1 cellular context compared by ENCODE assay signal in the genomic region with DNA sequence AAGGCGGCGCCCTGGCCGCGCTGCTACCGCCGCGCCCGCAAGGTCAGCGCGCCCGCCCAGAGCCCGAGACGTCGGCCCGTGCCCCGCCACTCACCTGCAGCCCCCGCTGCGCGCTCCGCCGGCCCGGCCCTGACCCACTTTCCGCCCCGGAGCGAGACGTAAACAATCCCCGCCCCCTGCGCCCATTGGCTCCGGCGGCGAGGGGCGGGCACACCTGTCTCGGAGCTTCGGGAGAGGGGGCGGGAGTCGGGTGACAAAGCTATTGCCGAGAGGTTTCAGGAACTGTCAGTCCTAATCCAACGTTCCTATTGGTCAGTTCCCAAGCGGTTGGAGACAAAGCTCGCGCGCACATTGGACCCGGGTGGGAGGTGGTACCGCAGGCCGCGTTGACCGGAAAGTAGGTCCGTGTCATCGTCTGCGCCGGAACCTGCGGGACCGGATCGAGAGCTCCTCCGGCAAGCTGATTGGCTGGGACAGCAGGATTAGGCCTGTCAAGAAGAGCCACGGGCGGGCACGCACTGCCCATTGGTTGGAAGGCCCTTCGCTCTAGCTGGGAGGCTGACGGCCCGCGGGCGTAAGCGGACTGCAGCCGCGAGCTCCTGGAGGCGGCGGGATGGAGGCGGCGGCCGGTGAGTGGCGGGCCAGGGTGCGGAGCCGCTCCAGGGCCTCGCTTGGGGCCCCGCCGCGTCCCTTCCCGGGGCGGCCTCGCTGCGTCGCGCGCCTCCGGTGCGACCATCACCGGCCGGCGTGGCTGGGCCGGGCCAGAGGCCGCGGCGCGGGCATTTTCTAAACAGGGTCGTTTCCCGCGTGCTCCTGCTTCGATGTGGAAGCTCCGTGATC.
TF ChIP-seq lines count a peak whose summit lies in the region.

A gene with protein sequence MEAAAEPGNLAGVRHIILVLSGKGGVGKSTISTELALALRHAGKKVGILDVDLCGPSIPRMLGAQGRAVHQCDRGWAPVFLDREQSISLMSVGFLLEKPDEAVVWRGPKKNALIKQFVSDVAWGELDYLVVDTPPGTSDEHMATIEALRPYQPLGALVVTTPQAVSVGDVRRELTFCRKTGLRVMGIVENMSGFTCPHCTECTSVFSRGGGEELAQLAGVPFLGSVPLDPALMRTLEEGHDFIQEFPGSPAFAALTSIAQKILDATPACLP (plus strand): TSS at position 553 of the 840 bp plus-strand sequence. CDS start 61 bp downstream, at position 614.
A gene (minus strand): TSS at position 164 of the 840 bp plus-strand sequence. CDS start 1,088 bp downstream, outside the sequence.

TF ChIP-seq in K562, 482 proteins besides CTCF, POLR2A, EP300 and RAD21 (continued from another document and continues in another):
- no peak for TF ChIP-seq ESRRB (CRISPR knock-in tag; IDR thresholded peaks at IDR 0.05; ENCODE audit: borderline replicate concordance)
- peak in 1 of 2 experiments; percentile 6; a peak in 1 of 4 replicates for TF ChIP-seq SRF (CRISPR knock-in tag; IDR thresholded peaks at IDR 0.05)
- TF ChIP-seq GTF2A2 (tag; IDR thresholded peaks at IDR 0.05): no peak
- TF ChIP-seq ZNF316 (IDR thresholded peaks at IDR 0.05): no peak
- TF ChIP-seq HMG20A (CRISPR knock-in tag; conservative IDR thresholded peaks at IDR 0.05): no peak
- TF ChIP-seq RNF2 (IDR thresholded peaks at IDR 0.05): no peak
- peak; percentile 51; the same call in 1 of the 2 replicates for TF ChIP-seq SAFB (IDR thresholded peaks at IDR 0.05; ENCODE audit: borderline replicate concordance, low read depth, low read length)
- no peak for TF ChIP-seq KAT7 (CRISPR knock-in tag; IDR thresholded peaks at IDR 0.05; ENCODE audit: borderline replicate concordance)
- TF ChIP-seq ZNF586 (CRISPR knock-in tag; conservative IDR thresholded peaks at IDR 0.05): no peak
- no peak for TF ChIP-seq DNMT1 (IDR thresholded peaks at IDR 0.05)
- TF ChIP-seq, protein P1, sequence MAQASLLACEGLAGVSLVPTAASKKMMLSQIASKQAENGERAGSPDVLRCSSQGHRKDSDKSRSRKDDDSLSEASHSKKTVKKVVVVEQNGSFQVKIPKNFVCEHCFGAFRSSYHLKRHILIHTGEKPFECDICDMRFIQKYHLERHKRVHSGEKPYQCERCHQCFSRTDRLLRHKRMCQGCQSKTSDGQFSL (CRISPR knock-in tag; IDR thresholded peaks at IDR 0.05): no peak
- TF ChIP-seq, protein P1 (tag; IDR thresholded peaks at IDR 0.05): no peak
- peak; percentile 53 for TF ChIP-seq TBP (optimal IDR thresholded peaks at IDR 0.05; ENCODE audit: low read depth, low read length)
- no peak for TF ChIP-seq ZNF133 (CRISPR knock-in tag; IDR thresholded peaks at IDR 0.05)
- no peak for TF ChIP-seq NR3C1 (CRISPR knock-in tag; IDR thresholded peaks at IDR 0.05)
- TF ChIP-seq POU5F1 (IDR thresholded peaks at IDR 0.05; ENCODE audit: borderline replicate concordance, low read depth, low read length, partially characterized antibody): no peak
- TF ChIP-seq SMARCB1 (IDR thresholded peaks at IDR 0.05; ENCODE audit: insufficient read length, low read depth): no peak
- TF ChIP-seq EP400 (IDR thresholded peaks at IDR 0.05): peak; percentile 93
- TF ChIP-seq, protein P2, sequence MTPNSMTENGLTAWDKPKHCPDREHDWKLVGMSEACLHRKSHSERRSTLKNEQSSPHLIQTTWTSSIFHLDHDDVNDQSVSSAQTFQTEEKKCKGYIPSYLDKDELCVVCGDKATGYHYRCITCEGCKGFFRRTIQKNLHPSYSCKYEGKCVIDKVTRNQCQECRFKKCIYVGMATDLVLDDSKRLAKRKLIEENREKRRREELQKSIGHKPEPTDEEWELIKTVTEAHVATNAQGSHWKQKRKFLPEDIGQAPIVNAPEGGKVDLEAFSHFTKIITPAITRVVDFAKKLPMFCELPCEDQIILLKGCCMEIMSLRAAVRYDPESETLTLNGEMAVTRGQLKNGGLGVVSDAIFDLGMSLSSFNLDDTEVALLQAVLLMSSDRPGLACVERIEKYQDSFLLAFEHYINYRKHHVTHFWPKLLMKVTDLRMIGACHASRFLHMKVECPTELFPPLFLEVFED (CRISPR knock-in tag; conservative IDR thresholded peaks at IDR 0.05): no peak
- TF ChIP-seq, protein P3, sequence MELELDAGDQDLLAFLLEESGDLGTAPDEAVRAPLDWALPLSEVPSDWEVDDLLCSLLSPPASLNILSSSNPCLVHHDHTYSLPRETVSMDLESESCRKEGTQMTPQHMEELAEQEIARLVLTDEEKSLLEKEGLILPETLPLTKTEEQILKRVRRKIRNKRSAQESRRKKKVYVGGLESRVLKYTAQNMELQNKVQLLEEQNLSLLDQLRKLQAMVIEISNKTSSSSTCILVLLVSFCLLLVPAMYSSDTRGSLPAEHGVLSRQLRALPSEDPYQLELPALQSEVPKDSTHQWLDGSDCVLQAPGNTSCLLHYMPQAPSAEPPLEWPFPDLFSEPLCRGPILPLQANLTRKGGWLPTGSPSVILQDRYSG (tag; conservative IDR thresholded peaks at IDR 0.05; ENCODE audit: low read depth): no peak
- no peak for TF ChIP-seq ZC3H8 (IDR thresholded peaks at IDR 0.05)
- peak; percentile 98 for TF ChIP-seq NEUROD1 (IDR thresholded peaks at IDR 0.05; ENCODE audit: borderline replicate concordance, low read depth, low read length, partially characterized antibody)
- TF ChIP-seq FUS (optimal IDR thresholded peaks at IDR 0.05; ENCODE audit: low read depth, low read length): no peak
- no peak for TF ChIP-seq BMI1 (IDR thresholded peaks at IDR 0.05; ENCODE audit: low read length)
- no peak for TF ChIP-seq ARID1B (IDR thresholded peaks at IDR 0.05)
- TF ChIP-seq ZNF347 (CRISPR knock-in tag; IDR thresholded peaks at IDR 0.05; ENCODE audit: low read depth): no peak
- no peak for TF ChIP-seq NR4A1 (CRISPR knock-in tag; IDR thresholded peaks at IDR 0.05)
- TF ChIP-seq NR4A1 (tag; IDR thresholded peaks at IDR 0.05): no peak
- no peak for TF ChIP-seq KDM2B (CRISPR knock-in tag; IDR thresholded peaks at IDR 0.05)
- no peak for TF ChIP-seq MAFF (IDR thresholded peaks at IDR 0.05; ENCODE audit: low read length)
- no peak for TF ChIP-seq NCOA2 (IDR thresholded peaks at IDR 0.05; ENCODE audit: partially characterized antibody in 2 of 2)
- TF ChIP-seq FOXJ3 (CRISPR knock-in tag; IDR thresholded peaks at IDR 0.05): no peak
- TF ChIP-seq ZNF589 (CRISPR knock-in tag; IDR thresholded peaks at IDR 0.05; ENCODE audit: low read depth): no peak
- no peak for TF ChIP-seq PURB (CRISPR knock-in tag; IDR thresholded peaks at IDR 0.05; ENCODE audit: low read depth)
- TF ChIP-seq, protein P4, sequence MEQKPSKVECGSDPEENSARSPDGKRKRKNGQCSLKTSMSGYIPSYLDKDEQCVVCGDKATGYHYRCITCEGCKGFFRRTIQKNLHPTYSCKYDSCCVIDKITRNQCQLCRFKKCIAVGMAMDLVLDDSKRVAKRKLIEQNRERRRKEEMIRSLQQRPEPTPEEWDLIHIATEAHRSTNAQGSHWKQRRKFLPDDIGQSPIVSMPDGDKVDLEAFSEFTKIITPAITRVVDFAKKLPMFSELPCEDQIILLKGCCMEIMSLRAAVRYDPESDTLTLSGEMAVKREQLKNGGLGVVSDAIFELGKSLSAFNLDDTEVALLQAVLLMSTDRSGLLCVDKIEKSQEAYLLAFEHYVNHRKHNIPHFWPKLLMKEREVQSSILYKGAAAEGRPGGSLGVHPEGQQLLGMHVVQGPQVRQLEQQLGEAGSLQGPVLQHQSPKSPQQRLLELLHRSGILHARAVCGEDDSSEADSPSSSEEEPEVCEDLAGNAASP (IDR thresholded peaks at IDR 0.05): no peak
- TF ChIP-seq ZNF584 (CRISPR knock-in tag; IDR thresholded peaks at IDR 0.05; ENCODE audit: low read depth): no peak
- TF ChIP-seq SMAD2 (IDR thresholded peaks at IDR 0.05; ENCODE audit: low read depth, low read length): no peak
- TF ChIP-seq, protein P5, sequence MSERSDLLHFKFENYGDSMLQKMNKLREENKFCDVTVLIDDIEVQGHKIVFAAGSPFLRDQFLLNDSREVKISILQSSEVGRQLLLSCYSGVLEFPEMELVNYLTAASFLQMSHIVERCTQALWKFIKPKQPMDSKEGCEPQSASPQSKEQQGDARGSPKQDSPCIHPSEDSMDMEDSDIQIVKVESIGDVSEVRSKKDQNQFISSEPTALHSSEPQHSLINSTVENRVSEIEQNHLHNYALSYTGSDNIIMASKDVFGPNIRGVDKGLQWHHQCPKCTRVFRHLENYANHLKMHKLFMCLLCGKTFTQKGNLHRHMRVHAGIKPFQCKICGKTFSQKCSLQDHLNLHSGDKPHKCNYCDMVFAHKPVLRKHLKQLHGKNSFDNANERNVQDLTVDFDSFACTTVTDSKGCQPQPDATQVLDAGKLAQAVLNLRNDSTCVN (CRISPR knock-in tag; IDR thresholded peaks at IDR 0.05): no peak
- TF ChIP-seq CEBPG (CRISPR knock-in tag; IDR thresholded peaks at IDR 0.05): 0 out of 2 replicates have a peak, but pooled peaks have one; percentile 9
- no peak for TF ChIP-seq CEBPG (tag; conservative IDR thresholded peaks at IDR 0.05 in 1 of 2, IDR thresholded peaks at IDR 0.05 in 1 of 2)
- TF ChIP-seq ZNF143 (CRISPR knock-in tag; IDR thresholded peaks at IDR 0.05): no peak
- no peak for TF ChIP-seq SLC30A9 (CRISPR knock-in tag; IDR thresholded peaks at IDR 0.05)
- no peak for TF ChIP-seq ZNF444 (CRISPR knock-in tag; IDR thresholded peaks at IDR 0.05)
- no peak for TF ChIP-seq ZNF384 (IDR thresholded peaks at IDR 0.05; ENCODE audit: low read depth, low read length)
- TF ChIP-seq MAZ (CRISPR knock-in tag; conservative IDR thresholded peaks at IDR 0.05 in 1 of 2, IDR thresholded peaks at IDR 0.05 in 1 of 2): peak; percentile 54 to 63
- no peak for TF ChIP-seq XRCC4 (IDR thresholded peaks at IDR 0.05; ENCODE audit: extremely low read depth, insufficient read depth, insufficient read length)
- TF ChIP-seq, protein P6, sequence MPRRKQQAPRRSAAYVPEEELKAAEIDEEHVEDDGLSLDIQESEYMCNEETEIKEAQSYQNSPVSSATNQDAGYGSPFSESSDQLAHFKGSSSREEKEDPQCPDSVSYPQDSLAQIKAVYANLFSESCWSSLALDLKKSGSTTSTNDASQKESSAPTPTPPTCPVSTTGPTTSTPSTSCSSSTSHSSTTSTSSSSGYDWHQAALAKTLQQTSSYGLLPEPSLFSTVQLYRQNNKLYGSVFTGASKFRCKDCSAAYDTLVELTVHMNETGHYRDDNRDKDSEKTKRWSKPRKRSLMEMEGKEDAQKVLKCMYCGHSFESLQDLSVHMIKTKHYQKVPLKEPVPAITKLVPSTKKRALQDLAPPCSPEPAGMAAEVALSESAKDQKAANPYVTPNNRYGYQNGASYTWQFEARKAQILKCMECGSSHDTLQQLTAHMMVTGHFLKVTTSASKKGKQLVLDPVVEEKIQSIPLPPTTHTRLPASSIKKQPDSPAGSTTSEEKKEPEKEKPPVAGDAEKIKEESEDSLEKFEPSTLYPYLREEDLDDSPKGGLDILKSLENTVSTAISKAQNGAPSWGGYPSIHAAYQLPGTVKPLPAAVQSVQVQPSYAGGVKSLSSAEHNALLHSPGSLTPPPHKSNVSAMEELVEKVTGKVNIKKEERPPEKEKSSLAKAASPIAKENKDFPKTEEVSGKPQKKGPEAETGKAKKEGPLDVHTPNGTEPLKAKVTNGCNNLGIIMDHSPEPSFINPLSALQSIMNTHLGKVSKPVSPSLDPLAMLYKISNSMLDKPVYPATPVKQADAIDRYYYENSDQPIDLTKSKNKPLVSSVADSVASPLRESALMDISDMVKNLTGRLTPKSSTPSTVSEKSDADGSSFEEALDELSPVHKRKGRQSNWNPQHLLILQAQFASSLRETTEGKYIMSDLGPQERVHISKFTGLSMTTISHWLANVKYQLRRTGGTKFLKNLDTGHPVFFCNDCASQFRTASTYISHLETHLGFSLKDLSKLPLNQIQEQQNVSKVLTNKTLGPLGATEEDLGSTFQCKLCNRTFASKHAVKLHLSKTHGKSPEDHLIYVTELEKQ (CRISPR knock-in tag; IDR thresholded peaks at IDR 0.05): no peak
- no peak for TF ChIP-seq GATA2 (CRISPR knock-in tag; IDR thresholded peaks at IDR 0.05)
- TF ChIP-seq, protein P7, sequence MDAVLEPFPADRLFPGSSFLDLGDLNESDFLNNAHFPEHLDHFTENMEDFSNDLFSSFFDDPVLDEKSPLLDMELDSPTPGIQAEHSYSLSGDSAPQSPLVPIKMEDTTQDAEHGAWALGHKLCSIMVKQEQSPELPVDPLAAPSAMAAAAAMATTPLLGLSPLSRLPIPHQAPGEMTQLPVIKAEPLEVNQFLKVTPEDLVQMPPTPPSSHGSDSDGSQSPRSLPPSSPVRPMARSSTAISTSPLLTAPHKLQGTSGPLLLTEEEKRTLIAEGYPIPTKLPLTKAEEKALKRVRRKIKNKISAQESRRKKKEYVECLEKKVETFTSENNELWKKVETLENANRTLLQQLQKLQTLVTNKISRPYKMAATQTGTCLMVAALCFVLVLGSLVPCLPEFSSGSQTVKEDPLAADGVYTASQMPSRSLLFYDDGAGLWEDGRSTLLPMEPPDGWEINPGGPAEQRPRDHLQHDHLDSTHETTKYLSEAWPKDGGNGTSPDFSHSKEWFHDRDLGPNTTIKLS (IDR thresholded peaks at IDR 0.05; ENCODE audit: borderline replicate concordance, low read depth): peak; percentile 90
- TF ChIP-seq HSF4 (CRISPR knock-in tag; IDR thresholded peaks at IDR 0.05; ENCODE audit: borderline replicate concordance): no peak
- TF ChIP-seq, protein P8, sequence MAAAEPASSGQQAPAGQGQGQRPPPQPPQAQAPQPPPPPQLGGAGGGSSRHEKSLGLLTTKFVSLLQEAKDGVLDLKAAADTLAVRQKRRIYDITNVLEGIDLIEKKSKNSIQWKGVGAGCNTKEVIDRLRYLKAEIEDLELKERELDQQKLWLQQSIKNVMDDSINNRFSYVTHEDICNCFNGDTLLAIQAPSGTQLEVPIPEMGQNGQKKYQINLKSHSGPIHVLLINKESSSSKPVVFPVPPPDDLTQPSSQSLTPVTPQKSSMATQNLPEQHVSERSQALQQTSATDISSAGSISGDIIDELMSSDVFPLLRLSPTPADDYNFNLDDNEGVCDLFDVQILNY (CRISPR knock-in tag; IDR thresholded peaks at IDR 0.05): no peak
- TF ChIP-seq BCOR (IDR thresholded peaks at IDR 0.05): no peak
